In genomic region chr3:88149146-88149515, GRCh38 we compare ENCODE assay signal across 8 cellular contexts. TPM values are rescaled to one million over a fixed set of nuclear protein-coding genes. Genes with fewer than 3 reads are reported as not detected.
DNase-seq lines count a peak whose midpoint lies in the region; ATAC-seq and TF ChIP-seq lines count a peak whose summit lies in the region.

No MANE protein-coding gene starts in this region.

- H3K9me3 ChIP-seq in MG63, result no peaks in the 10 kb centered on the region
- no peaks in the 10 kb centered on the region for H3K9me3 ChIP-seq in prostate gland

- TF ChIP-seq CTCF in prostate gland (IDR thresholded peaks at IDR 0.05), result no peak

- peak overlapping the region; percentile 96 for H3K4me3 Mint-ChIP-seq in T-helper 1 cell treated with Interleukin-12 subunit alpha and Interleukin-12 subunit beta and Interleukin-4 antibody, amounts not matched to agents 30 μg/mL and 1 μg/mL, for 36 hours

- H3K27me3 ChIP-seq in MG63 (no peaks in the 10 kb centered on the region), prostate gland (replicated peaks; ENCODE audit: insufficient read depth) (no peaks in the 10 kb centered on the region)

- H3K4me1 Mint-ChIP-seq in T-helper 1 cell treated with Interleukin-12 subunit alpha and Interleukin-12 subunit beta and Interleukin-4 antibody, amounts not matched to agents 30 μg/mL and 1 μg/mL, for 36 hours (ENCODE audit: low read depth), result peaks cover 30% of the 10 kb centered on the region

- CTCF ChIA-PET in HEK293T (lab: Yijun Ruan, JAX), result interaction anchor here (1.0 kb wide), 1 partner anchor 35 kb away, joined by 5 read pairs; no protein-coding TSS in a partner anchor

- DNase-seq in T-helper 1 cell, result no peak
- peak; percentile 36 for DNase-seq in HEK293T (ENCODE audit: extremely low spot score)
- peak; percentile 40 for DNase-seq in MG63
- peak; percentile 3 to 4 for DNase-seq in activated CD4-positive, alpha-beta T cell treated with anti-CD3 and anti-CD28 coated beads, Interleukin-2, amount 50 U/mL, for 4 hours
- no peak for DNase-seq in Right ventricle myocardium superior
- DNase-seq in prostate gland (ENCODE audit: low spot score), result no peak
- no peak for DNase-seq in UCSD-AML1 (lab: John Stamatoyannopoulos, UW; ENCODE audit: unreplicated experiment)

- H3K36me3 ChIP-seq in MG63 (peaks cover 5% of the 10 kb centered on the region), prostate gland (no peaks in the 10 kb centered on the region)

- H3K4me3 ChIP-seq in MG63, result peak overlapping the region; percentile 77
- peak overlapping the region; percentile 73 for H3K4me3 ChIP-seq in prostate gland

- H3K36me3 Mint-ChIP-seq in T-helper 1 cell treated with Interleukin-12 subunit alpha and Interleukin-12 subunit beta and Interleukin-4 antibody, amounts not matched to agents 30 μg/mL and 1 μg/mL, for 36 hours (ENCODE audit: low read depth), result peaks cover 9% of the 10 kb centered on the region

- H3K9me3 Mint-ChIP-seq in T-helper 1 cell treated with Interleukin-12 subunit alpha and Interleukin-12 subunit beta and Interleukin-4 antibody, amounts not matched to agents 30 μg/mL and 1 μg/mL, for 36 hours, result no peaks in the 10 kb centered on the region

- peak; percentile 14 for ATAC-seq in Right ventricle myocardium superior (ENCODE audit: poor library complexity)

- TF ChIP-seq POLR2A in prostate gland (IDR thresholded peaks at IDR 0.05), result no peak

- peak overlapping the region; percentile 96 for H3K27ac Mint-ChIP-seq in T-helper 1 cell treated with Interleukin-12 subunit alpha and Interleukin-12 subunit beta and Interleukin-4 antibody, amounts not matched to agents 30 μg/mL and 1 μg/mL, for 36 hours

- no peaks in the 10 kb centered on the region for H3K4me1 ChIP-seq in prostate gland (replicated peaks)

- H3K27me3 Mint-ChIP-seq in T-helper 1 cell treated with Interleukin-12 subunit alpha and Interleukin-12 subunit beta and Interleukin-4 antibody, amounts not matched to agents 30 μg/mL and 1 μg/mL, for 36 hours (ENCODE audit: low read depth), result no peaks in the 10 kb centered on the region

- under 1% methylated on average over 15 of the region's 15 CpGs for WGBS in prostate gland

- POLR2A ChIA-PET in HEK293T (lab: Yijun Ruan, JAX), result interaction anchor here (0.8 to 1.7 kb wide), 13 partner anchors 15 to 923 kb away, joined by 3 to 10 read pairs (median 3); partner anchors contain the start of genes CGGBP1, CHMP2B and ZNF654

- intact Hi-C loops in Right ventricle myocardium superior (cut with DNase I) (loop anchor here (5.0 kb wide), 1 partner anchor 92 kb away; the partner anchor contains the start of genes CGGBP1 and ZNF654), prostate gland (cut with DNase I) (loop anchor here (1.0 kb wide), 1 partner anchor 90 kb away; the partner anchor contains the start of genes CGGBP1 and ZNF654)

- peak overlapping the region; percentile 93 for H3K27ac ChIP-seq in prostate gland

TF ChIP-seq in HEK293T, 16 proteins besides CTCF, POLR2A, EP300 and RAD21:
- TF ChIP-seq NFRKB (IDR thresholded peaks at IDR 0.05) (no peak), L3MBTL2 (conservative IDR thresholded peaks at IDR 0.05) (peak; percentile 77)

RNA-seq across cellular contexts. Expression of gene C3orf38, which starts 0.6 kb away (rescaled TPM):
- 12.6 and 16.4 TPM in 2 replicates for total RNA-seq in MG63 (2014; rRNA removed; shearing (Covaris generic); ENCODE audit: low replicate concordance)
- total RNA-seq in Right ventricle myocardium superior (12.8 TPM), prostate gland (10 to 100 TPM; 16.0 to 33.3 TPM)

Comparison
In these comparisons a context has a peak if more than half of its experiments do, and no peak if none do; other contexts are left out.
1. DNase-seq: peak in HEK293T (single experiment), MG63 (single experiment) and activated CD4-positive, alpha-beta T cell treated with anti-CD3 and anti-CD28 coated beads, Interleukin-2, amount 50 U/mL, for 4 hours (2 of 2); none in T-helper 1 cell (0 of 5), Right ventricle myocardium superior (single experiment), prostate gland (single experiment) and UCSD-AML1 (single experiment).